10 cellular contexts compared by ENCODE assay signal in the genomic region with DNA sequence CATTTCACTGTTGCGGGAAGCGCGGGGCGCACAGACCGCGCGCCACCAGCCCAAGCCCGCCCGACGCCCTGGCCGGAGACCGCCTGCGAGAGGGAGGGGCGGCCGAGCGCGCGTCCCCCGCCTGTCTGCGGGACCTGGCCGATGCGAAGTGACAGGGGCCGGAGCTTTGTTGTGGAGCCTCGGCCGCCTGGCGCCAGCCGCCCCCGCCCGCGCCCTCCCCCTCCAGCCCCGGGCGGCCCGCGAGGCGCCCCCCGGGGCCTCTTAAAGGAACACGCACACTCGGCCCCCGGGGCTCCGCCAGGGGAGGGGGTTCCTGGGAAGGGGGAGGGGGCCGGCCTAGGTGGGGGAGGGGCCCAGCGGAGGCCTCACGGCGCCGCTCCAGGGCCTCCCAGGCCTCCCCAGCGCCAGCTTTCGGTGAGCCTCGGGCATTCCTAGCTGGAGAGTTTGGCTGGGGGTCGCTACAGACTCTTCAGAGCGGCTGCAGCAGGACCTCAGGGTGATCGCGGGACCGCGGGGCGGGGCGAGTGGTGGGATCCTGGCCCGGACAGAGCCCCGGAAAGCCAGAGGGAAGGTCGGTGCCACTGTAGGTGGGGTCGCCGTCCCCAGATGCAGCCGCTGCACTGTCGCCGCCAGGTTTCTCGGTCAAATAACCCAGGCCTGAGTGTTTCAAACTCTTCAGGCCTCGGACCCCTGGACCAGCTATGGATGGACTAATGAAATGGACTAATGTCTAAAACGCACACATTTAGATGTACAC. TPM values are rescaled to one million over a fixed set of nuclear protein-coding genes. Genes with fewer than 3 reads are reported as not detected.
DNase-seq lines count a peak whose midpoint lies in the region; ATAC-seq and TF ChIP-seq lines count a peak whose summit lies in the region.
"Had no signal": no experiment of that assay in that cellular context is flagged by ENCODE, and none has a peak within 500 bp of the region (broad histone marks: within the 10 kb centered on the region; RNA-seq: fewer than 3 reads in every experiment).

No MANE protein-coding gene starts in this region.

- peak; percentile 1 for ATAC-seq in Right ventricle myocardium superior (ENCODE audit: poor library complexity)
- ATAC-seq in GM21723 (IDR thresholded peaks at IDR 0.05; ENCODE audit: unreplicated experiment) = no peak
- no peak for ATAC-seq in GM18498 (IDR thresholded peaks at IDR 0.05; ENCODE audit: unreplicated experiment)
- ATAC-seq: K562 had no signal

- H3K9me3 ChIP-seq in ovary (no peaks in the 10 kb centered on the region), adrenal gland (replicated peaks in 1 of 3) (no peaks in the 10 kb centered on the region)
- H3K9me3 ChIP-seq: neutrophil had no signal

- WGBS in ovary, 3 donors = 5 to 8% (median 6%) methylated on average over 22 to 67 of the region's 67 CpGs
- WGBS in adrenal gland, 4 donors = 6 to 44% (median 9%) methylated on average over 8 to 63 of the region's 67 CpGs

- TF ChIP-seq POLR2A in ovary (IDR thresholded peaks at IDR 0.05) (no peak), adrenal gland (IDR thresholded peaks at IDR 0.05) (no peak)

- DNase-seq in AG20443 (ENCODE audit: low spot score) = peak; percentile 33
- DNase-seq in SK-N-DZ (ENCODE audit: low spot score) = peak; percentile 94
- peak; percentile 42 for DNase-seq in Right ventricle myocardium superior
- DNase-seq in ovary = no peak
- DNase-seq in adrenal gland = no peak
- DNase-seq in AML-193 (lab: John Stamatoyannopoulos, UW) = no peak

- H3K4me1 ChIP-seq in ovary (ENCODE audit: insufficient read depth) = peaks cover 3% of the 10 kb centered on the region
- H3K4me1 ChIP-seq in adrenal gland (replicated peaks in 1 of 2) = peaks cover 24 to 39% of the 10 kb centered on the region in 2 donors

- H3K36me3 ChIP-seq in ovary (no peaks in the 10 kb centered on the region), adrenal gland (replicated peaks in 1 of 2) (no peaks in the 10 kb centered on the region)
- H3K36me3 ChIP-seq: neutrophil had no signal

- peaks cover 8% of the 10 kb centered on the region for H3K27me3 ChIP-seq in ovary
- H3K27me3 ChIP-seq in adrenal gland = peaks cover 24% of the 10 kb centered on the region

- peak overlapping the region; percentile 28 for H3K4me3 ChIP-seq in ovary
- peak overlapping the region in 2 of 4 donors; percentile 19 to 63 for H3K4me3 ChIP-seq in adrenal gland
- H3K4me3 ChIP-seq: K562 had no signal

- intact Hi-C loops in Right ventricle myocardium superior (cut with DNase I) (loop anchor here (10.0 kb wide), 1 partner anchor 392 kb away; no protein-coding TSS in a partner anchor), ovary (cut with DNase I) (loop anchor here in 3 of 4 donors (5.0 to 10.0 kb wide), 3 partner anchors 142 to 392 kb away; no protein-coding TSS in a partner anchor), adrenal gland (cut with DNase I) (no loop called here)

- H3K27ac ChIP-seq in ovary (peak overlapping the region; percentile 7 to 43), adrenal gland (peak overlapping the region in 2 of 5 donors; percentile 41 to 91)
- H3K27ac ChIP-seq: neutrophil had no signal

- TF ChIP-seq EP300 in ovary (IDR thresholded peaks at IDR 0.05) = no peak

- TF ChIP-seq CTCF in ovary (IDR thresholded peaks at IDR 0.05) (no peak), adrenal gland (IDR thresholded peaks at IDR 0.05) (no peak)

RNA-seq across cellular contexts. Expression of gene TBX2, which starts 2.4 kb away (rescaled TPM):
- polyA plus RNA-seq in SK-N-DZ (2014; cell fraction: cytosol; rRNA removed) = 153 and 188 TPM in 2 replicates
- 310 and 397 TPM in 2 replicates for polyA plus RNA-seq in SK-N-DZ (2014; cell fraction: nucleus; rRNA removed)
- total RNA-seq in Right ventricle myocardium superior (13.1 TPM), ovary (10 to 100 TPM in 4 of 7 donors, 1 to 10 TPM in 3; 5.6 to 22.2 (median 16.9) TPM), adrenal gland (10 to 100 TPM in 2 of 8 donors, 1 to 10 TPM in 6; 6.4 to 16.0 (median 7.4) TPM)
- polyA plus RNA-seq in ovary (10 to 100 TPM in 1 of 2 donors, 1 to 10 TPM in 1; 4.8 to 16.0 TPM), adrenal gland (10 to 100 TPM in 2 of 3 donors, 1 to 10 TPM in 1; 2.4 to 22.1 (median 14.9) TPM)
- polyA plus RNA-seq: K562 had no signal

RNA-seq across cellular contexts. Expression of gene TBX4, which starts 55.0 kb away (rescaled TPM):
- polyA plus RNA-seq in SK-N-DZ (2014; cell fraction: cytosol; rRNA removed) = 2.7 and 4.9 TPM in 2 replicates
- 1.9 and 5.6 TPM in 2 replicates for polyA plus RNA-seq in SK-N-DZ (2014; cell fraction: nucleus; rRNA removed)
- not detected for total RNA-seq in Right ventricle myocardium superior
- under 1 TPM in 1 of 7 donors, not detected in 6; 0.18 TPM for total RNA-seq in ovary
- not detected for polyA plus RNA-seq in ovary
- under 1 TPM in 3 of 8 donors, not detected in 5; 0.14 to 0.54 (median 0.29) TPM for total RNA-seq in adrenal gland
- under 1 TPM in 1 of 3 donors, not detected in 2; 0.03 TPM for polyA plus RNA-seq in adrenal gland
- total RNA-seq: K562 had no signal
- polyA plus RNA-seq: K562 had no signal

Comparison
In these comparisons a context has a peak if more than half of its experiments do, and no peak if none do; other contexts are left out.
1. DNase-seq: peak in AG20443 (single experiment), SK-N-DZ (single experiment) and Right ventricle myocardium superior (single experiment); none in ovary (0 of 5), adrenal gland (0 of 7) and AML-193 (0 of 2).
2. intact Hi-C loops: an anchor here in Right ventricle myocardium superior (10.0 kb wide) and ovary (5.0 to 10.0 kb wide); none called in adrenal gland.